ENCODE assay signal across 8 cellular contexts in the genomic region with DNA sequence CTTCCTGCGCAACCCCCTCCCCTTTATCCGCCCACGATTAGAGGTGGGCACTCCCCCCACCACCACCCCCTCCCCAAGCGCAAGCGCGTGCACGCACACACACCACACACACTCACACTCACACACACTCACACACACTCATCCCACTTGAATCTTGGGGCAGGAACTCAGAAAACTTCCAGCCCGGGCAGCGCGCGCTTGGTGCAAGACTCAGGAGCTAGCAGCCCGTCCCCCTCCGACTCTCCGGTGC. TPM values are rescaled to one million over a fixed set of nuclear protein-coding genes. Genes with fewer than 3 reads are reported as not detected.
DNase-seq lines count a peak whose midpoint lies in the region; ATAC-seq and TF ChIP-seq lines count a peak whose summit lies in the region.

A gene (plus strand): TSS at position 170 of the 250 bp plus-strand sequence. CDS start 788 bp downstream, outside the sequence.

- peaks cover 32% of the 10 kb centered on the region for H3K4me1 Mint-ChIP-seq in osteocyte (ENCODE audit: unreplicated experiment)

- H3K4me1 ChIP-seq in SJSA1 (replicated peaks): peaks cover 55% of the 10 kb centered on the region

- ATAC-seq in HG02759 (IDR thresholded peaks at IDR 0.05; ENCODE audit: unreplicated experiment) (no peak), HG03196 (IDR thresholded peaks at IDR 0.05; ENCODE audit: unreplicated experiment) (no peak), HG02885 (IDR thresholded peaks at IDR 0.05; ENCODE audit: poor library complexity, unreplicated experiment) (no peak)

- H3K4me3 ChIP-seq in GM06990 (replicated peaks; ENCODE audit: low read depth, low read length) (peak within 1 kb of the TSS; percentile 37), SJSA1 (peak within 1 kb of the TSS; percentile 87)

- no peaks in the 10 kb centered on the region for H3K27me3 Mint-ChIP-seq in osteocyte (ENCODE audit: unreplicated experiment)

- H3K9me3 Mint-ChIP-seq in osteocyte (ENCODE audit: unreplicated experiment): no peaks in the 10 kb centered on the region

- peak within 1 kb of the TSS; percentile 81 for H3K27ac ChIP-seq in SJSA1

- H3K36me3 ChIP-seq in GM06990 (ENCODE audit: control insufficient read depth, insufficient read depth, low read length): no peaks in the 10 kb centered on the region
- peaks cover 48% of the 10 kb centered on the region for H3K36me3 ChIP-seq in SJSA1

- H3K27ac Mint-ChIP-seq in osteocyte (ENCODE audit: unreplicated experiment): peak within 1 kb of the TSS; percentile 99

- H3K9me3 ChIP-seq in SJSA1 (replicated peaks): peaks cover 12% of the 10 kb centered on the region

- no peak for DNase-seq in GM06990 (ENCODE audit: extremely low read depth, insufficient read length)
- no peak for DNase-seq in SJSA1 (ENCODE audit: low read depth in 1 of 2, low spot score in 2 of 2)
- DNase-seq in fibroblast of peridontal ligament (ENCODE audit: extremely low read depth): peak; percentile 82
- no peak for DNase-seq in osteocyte (ENCODE audit: extremely low spot score, unreplicated experiment)
- no peak for DNase-seq in glomerular visceral epithelial cell (ENCODE audit: extremely low spot score)

- peaks cover 5% of the 10 kb centered on the region for H3K36me3 Mint-ChIP-seq in osteocyte (ENCODE audit: unreplicated experiment)

- peaks cover 1% of the 10 kb centered on the region; the same call in 1 of the 2 replicates for H3K27me3 ChIP-seq in GM06990 (replicated peaks; ENCODE audit: control insufficient read depth, insufficient read depth, low read length)
- H3K27me3 ChIP-seq in SJSA1 (replicated peaks): no peaks in the 10 kb centered on the region

- peak within 1 kb of the TSS; percentile 98 for H3K4me3 Mint-ChIP-seq in osteocyte (ENCODE audit: unreplicated experiment)

- TF ChIP-seq CTCF in GM06990 (IDR thresholded peaks at IDR 0.05; ENCODE audit: insufficient read depth, low read length, poor library complexity, severe bottlenecking): no peak
- no peak for TF ChIP-seq CTCF in osteocyte (IDR thresholded peaks at IDR 0.05)

RNA-seq across cellular contexts. Expression of the gene that starts here (rescaled TPM):
- total RNA-seq in SJSA1 (2014; rRNA removed; shearing (Covaris generic)): 278 and 326 TPM in 2 replicates
- total RNA-seq in osteocyte: 41.8 and 42.1 TPM in 2 replicates
